In the genomic region with DNA sequence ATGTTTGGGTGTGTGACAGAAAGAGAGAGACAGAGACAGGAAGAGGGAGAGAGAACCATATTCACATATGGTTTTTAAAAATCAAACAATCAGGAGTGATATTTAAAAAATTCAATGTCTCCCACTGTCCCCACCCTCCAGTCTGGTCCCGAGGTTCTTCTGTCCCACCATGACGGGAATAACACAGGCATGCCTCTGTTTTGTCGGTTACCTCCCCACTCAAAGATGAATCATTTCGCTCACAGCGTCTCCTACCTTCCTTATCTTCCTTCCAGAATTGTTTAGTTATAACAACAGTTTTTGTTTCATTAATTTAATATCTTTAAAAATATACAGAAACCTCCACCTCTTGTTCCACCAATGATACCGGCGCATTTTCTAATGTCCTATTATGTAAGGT, we compare ENCODE assay signal across 24 cellular contexts.
"Had no signal": no experiment of that assay in that cellular context is flagged by ENCODE, and none has a peak within 500 bp of the region (broad histone marks: within the 10 kb centered on the region; RNA-seq: fewer than 3 reads in every experiment).

No MANE protein-coding gene starts in this region.

- H3K27ac Mint-ChIP-seq: naive thymus-derived CD4-positive, alpha-beta T cell; stimulated activated naive B cell treated with anti-CD40 and anti-IgM and Interleukin-4, amounts not matched to agents 10 μg/mL and 1 μg/mL and 100 μg/mL, for 72 hours; stimulated activated naive CD8-positive, alpha-beta T cell treated with anti-CD3 and anti-CD28 coated beads, Interleukin-15, amount 100 ng/mL, for 72 hours had no signal

- H3K27ac ChIP-seq: heart left ventricle, parathyroid adenoma, psoas muscle, sigmoid colon, skin epidermis, thoracic aorta, transverse colon had no signal

- H3K4me3 ChIP-seq: dorsolateral prefrontal cortex, heart left ventricle, psoas muscle, sigmoid colon, skin epidermis, thoracic aorta, transverse colon had no signal

- DNase-seq: central memory CD4-positive, alpha-beta T cell; cortex of kidney; dorsolateral prefrontal cortex; effector memory CD4-positive, alpha-beta T cell; erythroblast; foreskin melanocyte; heart left ventricle; hippocampal formation; kidney glomerular epithelial cell; mesendoderm; naive thymus-derived CD4-positive, alpha-beta T cell; occipital lobe; psoas muscle; sigmoid colon; stimulated activated CD4-positive, alpha-beta T cell treated with anti-CD3 and anti-CD28 coated beads, Interleukin-2, amount 100 ng/mL, for 24 hours; stimulated activated CD4-positive, alpha-beta T cell treated with anti-CD3 and anti-CD28 coated beads, Interleukin-4, amount 100 ng/mL, for 4 hours; stimulated activated naive B cell treated with anti-CD40 and anti-IgM and Interleukin-4, amounts not matched to agents 10 μg/mL and 1 μg/mL and 100 μg/mL, for 72 hours; stimulated activated naive CD8-positive, alpha-beta T cell treated with anti-CD3 and anti-CD28 coated beads, Interleukin-15, amount 100 ng/mL, for 72 hours; substantia nigra; transverse colon had no signal

- H3K9me3 Mint-ChIP-seq: stimulated activated naive B cell treated with anti-CD40 and anti-IgM and Interleukin-4, amounts not matched to agents 10 μg/mL and 1 μg/mL and 100 μg/mL, for 72 hours; stimulated activated naive CD8-positive, alpha-beta T cell treated with anti-CD3 and anti-CD28 coated beads, Interleukin-15, amount 100 ng/mL, for 72 hours had no signal

- H3K9ac ChIP-seq: parathyroid adenoma had no signal

- H3K4me1 ChIP-seq: heart left ventricle, parathyroid adenoma, psoas muscle, sigmoid colon, transverse colon had no signal

- H3K4me3 Mint-ChIP-seq: naive thymus-derived CD4-positive, alpha-beta T cell; neural crest cell; stimulated activated naive B cell treated with anti-CD40 and anti-IgM and Interleukin-4, amounts not matched to agents 10 μg/mL and 1 μg/mL and 100 μg/mL, for 72 hours; stimulated activated naive CD8-positive, alpha-beta T cell treated with anti-CD3 and anti-CD28 coated beads, Interleukin-15, amount 100 ng/mL, for 72 hours had no signal

- H3K27me3 ChIP-seq: dorsolateral prefrontal cortex, sigmoid colon, transverse colon had no signal

- H3K4me1 Mint-ChIP-seq: naive thymus-derived CD4-positive, alpha-beta T cell; stimulated activated naive B cell treated with anti-CD40 and anti-IgM and Interleukin-4, amounts not matched to agents 10 μg/mL and 1 μg/mL and 100 μg/mL, for 72 hours; stimulated activated naive CD8-positive, alpha-beta T cell treated with anti-CD3 and anti-CD28 coated beads, Interleukin-15, amount 100 ng/mL, for 72 hours had no signal

- ATAC-seq: heart left ventricle; naive thymus-derived CD4-positive, alpha-beta T cell; psoas muscle; stimulated activated naive B cell treated with anti-CD40 and anti-IgM and Interleukin-4, amounts not matched to agents 10 μg/mL and 1 μg/mL and 100 μg/mL, for 72 hours; stimulated activated naive CD8-positive, alpha-beta T cell treated with anti-CD3 and anti-CD28 coated beads, Interleukin-15, amount 100 ng/mL, for 72 hours had no signal

- H3K9me3 ChIP-seq: heart left ventricle, psoas muscle, sigmoid colon, thoracic aorta, transverse colon had no signal

- H3K36me3 ChIP-seq: heart left ventricle, sigmoid colon, thoracic aorta, transverse colon had no signal

- H3K36me3 Mint-ChIP-seq: naive thymus-derived CD4-positive, alpha-beta T cell; stimulated activated naive B cell treated with anti-CD40 and anti-IgM and Interleukin-4, amounts not matched to agents 10 μg/mL and 1 μg/mL and 100 μg/mL, for 72 hours had no signal
